ENCODE assay signal across 8 cellular contexts in the genomic region with DNA sequence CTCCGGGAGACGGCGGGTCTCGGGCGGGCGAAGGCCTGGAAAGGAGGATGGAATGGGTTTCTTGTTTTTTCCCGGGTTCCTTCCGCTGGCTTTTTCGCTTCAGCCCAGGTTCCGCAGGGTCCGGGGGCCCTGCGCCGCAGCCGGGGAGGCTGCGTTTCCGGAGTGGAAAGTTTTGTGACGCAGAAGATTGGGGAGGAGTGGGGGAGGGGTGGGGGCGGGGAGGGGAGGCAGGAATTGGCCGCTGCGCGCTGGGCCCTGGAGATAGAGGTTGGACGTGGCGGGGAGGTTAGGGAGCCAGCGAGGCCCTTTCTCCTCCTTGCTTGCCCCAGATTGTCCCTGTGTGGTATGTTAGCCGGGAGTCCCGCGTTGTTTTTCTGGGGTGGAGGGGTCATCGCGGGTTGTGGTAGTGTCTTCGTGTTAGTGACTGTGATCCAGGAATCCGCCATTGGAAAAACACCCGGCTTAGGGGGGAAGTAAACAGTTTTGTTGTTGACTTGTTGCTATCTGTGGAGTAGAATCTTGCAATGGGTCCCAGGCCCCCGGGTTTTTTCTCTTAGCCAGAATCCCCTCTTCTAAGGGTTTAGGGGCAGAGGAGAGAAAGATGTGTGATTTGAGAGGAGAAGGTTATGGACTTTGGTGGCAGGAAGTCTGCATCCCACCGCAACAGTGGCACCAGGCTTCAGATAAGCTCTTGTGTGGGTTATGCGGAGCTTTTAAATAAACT. TPM values are rescaled to one million over a fixed set of nuclear protein-coding genes. Genes with fewer than 3 reads are reported as not detected.
DNase-seq lines count a peak whose midpoint lies in the region; ATAC-seq and TF ChIP-seq lines count a peak whose summit lies in the region.

No MANE protein-coding gene starts in this region.

- TF ChIP-seq CTCF in neural crest cell (conservative IDR thresholded peaks at IDR 0.05) (no peak), suprapubic skin (IDR thresholded peaks at IDR 0.05) (no peak)

- peaks cover 26% of the 10 kb centered on the region for H3K27me3 Mint-ChIP-seq in neural crest cell (ENCODE audit: low read depth)

- peak overlapping the region; percentile 74 for H3K4me3 ChIP-seq in suprapubic skin

- 2% methylated on average over 32 of the region's 35 CpGs for WGBS in suprapubic skin

- H3K27ac Mint-ChIP-seq in neural crest cell (ENCODE audit: unreplicated experiment): peak overlapping the region; percentile 100

- H3K27me3 ChIP-seq in suprapubic skin: no peaks in the 10 kb centered on the region

- no peak for TF ChIP-seq EP300 in suprapubic skin (IDR thresholded peaks at IDR 0.05)

- peaks cover 39% of the 10 kb centered on the region for H3K4me1 Mint-ChIP-seq in neural crest cell

- no peaks in the 10 kb centered on the region for H3K9me3 ChIP-seq in suprapubic skin

- DNase-seq in CD1c-positive myeloid dendritic cell (ENCODE audit: extremely low spot score): peak; percentile 66
- DNase-seq in NOMO-1 treated with DMSO at 0.1 percent for 48 hours (lab: John Stamatoyannopoulos, UW; ENCODE audit: unreplicated experiment): peak; percentile 60
- peak; percentile 19 to 59 for DNase-seq in activated T-helper 1 cell treated with anti-CD3 and anti-CD28 coated beads, Interleukin-2, amount 50 U/mL, for 16 hours (ENCODE audit: low read depth in 1 of 2, low spot score in 1 of 2)
- peak; percentile 58 for DNase-seq in fibroblast of peridontal ligament (ENCODE audit: extremely low read depth)
- DNase-seq in neural crest cell (ENCODE audit: low read depth, low spot score): peak; percentile 8
- peak; percentile 80 to 83 for DNase-seq in suprapubic skin (ENCODE audit: low spot score in 2 of 2)
- no peak for DNase-seq in cerebellar nuclear complex (lab: John Stamatoyannopoulos, UW)

- TF ChIP-seq POLR2A in suprapubic skin (IDR thresholded peaks at IDR 0.05): no peak

- H3K27ac ChIP-seq in suprapubic skin: peak overlapping the region; percentile 100

- H3K36me3 Mint-ChIP-seq in neural crest cell (ENCODE audit: low read depth): peaks cover 17% of the 10 kb centered on the region

- no peaks in the 10 kb centered on the region for H3K36me3 ChIP-seq in suprapubic skin

- H3K4me1 ChIP-seq in suprapubic skin: peaks cover 31% of the 10 kb centered on the region

- peak; percentile 8 for ATAC-seq in GM21786 (IDR thresholded peaks at IDR 0.05; ENCODE audit: unreplicated experiment)

- peak overlapping the region; percentile 97 for H3K4me3 Mint-ChIP-seq in neural crest cell

- no peaks in the 10 kb centered on the region for H3K9me3 Mint-ChIP-seq in neural crest cell

RNA-seq across cellular contexts. Expression of a gene that starts 1.1 kb away (rescaled TPM):
- total RNA-seq in neural crest cell (300 and 308 TPM in 2 replicates), suprapubic skin (100 to 1,000 TPM; 161 to 383 (median 228) TPM)

Comparison
In these comparisons a context has a peak if more than half of its experiments do, and no peak if none do; other contexts are left out.
1. DNase-seq: peak in CD1c-positive myeloid dendritic cell (single experiment), NOMO-1 treated with DMSO at 0.1 percent for 48 hours (single experiment), activated T-helper 1 cell treated with anti-CD3 and anti-CD28 coated beads, Interleukin-2, amount 50 U/mL, for 16 hours (2 of 2), fibroblast of peridontal ligament (single experiment), neural crest cell (single experiment) and suprapubic skin (2 of 2); none in cerebellar nuclear complex (0 of 2).